24 cellular contexts compared by ENCODE assay signal in the genomic region with DNA sequence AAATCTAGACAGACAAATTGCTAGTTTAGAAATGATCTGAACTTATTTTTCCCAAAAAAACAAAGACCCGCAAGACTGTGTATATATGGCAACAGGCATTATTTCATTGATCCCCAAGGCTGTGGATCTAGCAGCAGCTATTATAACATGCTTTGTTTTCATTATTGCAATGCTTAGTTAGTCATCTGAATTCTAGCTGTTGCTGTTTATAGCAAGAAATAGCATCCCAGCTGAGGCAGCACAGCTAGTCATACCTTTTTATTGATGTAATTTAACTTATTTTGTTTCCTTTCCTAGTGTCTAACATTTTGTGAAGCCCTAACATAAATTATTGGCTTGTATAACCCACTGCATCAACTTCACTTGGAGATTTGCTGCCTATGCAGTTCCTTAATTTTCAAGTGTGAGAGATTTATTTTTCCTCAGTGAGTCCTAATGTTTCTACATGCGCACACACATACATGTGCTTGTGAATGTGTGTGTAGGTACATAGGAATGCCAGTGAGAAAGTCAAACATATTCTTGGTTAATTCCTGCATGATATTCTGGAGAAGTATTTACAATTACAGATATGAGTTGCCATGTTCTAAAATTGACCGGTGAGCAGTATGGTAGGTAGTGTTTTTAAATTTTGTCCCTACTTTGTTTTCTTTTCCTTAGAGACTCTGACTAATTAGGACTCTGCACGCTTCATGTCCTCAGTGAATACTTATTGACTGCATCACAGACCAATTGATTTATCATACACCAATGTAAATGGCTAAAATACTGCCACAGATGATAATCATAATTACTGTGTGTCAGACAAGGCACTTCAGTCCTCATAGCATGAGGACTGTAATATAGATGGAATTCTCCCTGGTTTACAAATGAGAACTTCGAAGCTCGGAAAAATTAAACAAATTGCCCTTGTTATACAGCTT.
DNase-seq lines count a peak whose midpoint lies in the region; ATAC-seq and TF ChIP-seq lines count a peak whose summit lies in the region.
"Had no signal": no experiment of that assay in that cellular context is flagged by ENCODE, and none has a peak within 500 bp of the region (broad histone marks: within the 10 kb centered on the region; RNA-seq: fewer than 3 reads in every experiment).

No MANE protein-coding gene starts in this region.

- no peaks in the 10 kb centered on the region for H3K36me3 ChIP-seq in fibroblast of lung (ENCODE audit: control insufficient read depth, insufficient read depth, low read length)
- H3K36me3 ChIP-seq: ascending aorta, BE2C, right atrium auricular region, vagina had no signal

- H3K4me1 ChIP-seq in fibroblast of lung (ENCODE audit: control insufficient read depth, extremely low read depth, insufficient read depth, low read length): peaks cover 11% of the 10 kb centered on the region
- H3K4me1 ChIP-seq: Peyer's patch had no signal

- TF ChIP-seq CTCF in AG10803 (conservative IDR thresholded peaks at IDR 0.05; ENCODE audit: low read length): no peak
- no peak for TF ChIP-seq CTCF in fibroblast of lung (conservative IDR thresholded peaks at IDR 0.05 in 1 of 2, IDR thresholded peaks at IDR 0.05 in 1 of 2; ENCODE audit: low read depth in 1 of 2, low read length in 2 of 2)
- no peak for TF ChIP-seq CTCF in osteocyte (IDR thresholded peaks at IDR 0.05)

- H3K27ac Mint-ChIP-seq in osteocyte (ENCODE audit: unreplicated experiment): peak overlapping the region; percentile 64
- H3K27ac Mint-ChIP-seq in stimulated activated naive CD8-positive, alpha-beta T cell treated with anti-CD3 and anti-CD28 coated beads, Interleukin-15, amount 100 ng/mL, for 72 hours: no peak overlapping the region
- H3K27ac Mint-ChIP-seq: dendritic cell treated with granulocyte-macrophage colony-stimulating factor and Interleukin-4, amounts not matched to agents 40 ng/mL and 50 ng/mL, for 4 days had no signal

- no peak overlapping the region for H3K27ac ChIP-seq in fibroblast of lung (ENCODE audit: insufficient read depth, low read length)
- H3K27ac ChIP-seq: ascending aorta, hepatocyte, Peyer's patch, right atrium auricular region, vagina had no signal

- H3K9me3 Mint-ChIP-seq in osteocyte (ENCODE audit: unreplicated experiment): peaks cover 16% of the 10 kb centered on the region
- H3K9me3 Mint-ChIP-seq in stimulated activated naive CD8-positive, alpha-beta T cell treated with anti-CD3 and anti-CD28 coated beads, Interleukin-15, amount 100 ng/mL, for 72 hours: peaks cover 14 to 29% of the 10 kb centered on the region in 2 donors

- H3K4me1 Mint-ChIP-seq in osteocyte (ENCODE audit: unreplicated experiment): peaks cover 33% of the 10 kb centered on the region
- no peaks in the 10 kb centered on the region for H3K4me1 Mint-ChIP-seq in stimulated activated naive CD8-positive, alpha-beta T cell treated with anti-CD3 and anti-CD28 coated beads, Interleukin-15, amount 100 ng/mL, for 72 hours

- peaks cover 23% of the 10 kb centered on the region for H3K36me3 Mint-ChIP-seq in osteocyte (ENCODE audit: unreplicated experiment)

- no peak overlapping the region for H2AFZ ChIP-seq in fibroblast of lung (ENCODE audit: low read length)
- H2AFZ ChIP-seq: hepatocyte had no signal

- no peaks in the 10 kb centered on the region for H3K9me3 ChIP-seq in fibroblast of lung (ENCODE audit: control insufficient read depth, insufficient read depth, low read depth, low read length)
- H3K9me3 ChIP-seq: BE2C, Peyer's patch had no signal

- H3K79me2 ChIP-seq in fibroblast of lung (ENCODE audit: control insufficient read depth, insufficient read depth, low read length): no peaks in the 10 kb centered on the region
- H3K79me2 ChIP-seq: hepatocyte had no signal

- DNase-seq in AG10803 (ENCODE audit: low read depth) (peak; percentile 67), LHCN-M2 (ENCODE audit: low read depth) (peak; percentile 64), fibroblast of lung (ENCODE audit: low read depth in 2 of 2) (peak; percentile 71 to 73), osteocyte (ENCODE audit: extremely low spot score, unreplicated experiment) (no peak), GM19238 (ENCODE audit: insufficient read length, low spot score) (no peak), GDM1 (lab: John Stamatoyannopoulos, UW) (no peak)
- DNase-seq in stimulated activated naive CD8-positive, alpha-beta T cell treated with anti-CD3 and anti-CD28 coated beads, Interleukin-15, amount 100 ng/mL, for 72 hours: no peak
- DNase-seq: activated CD4-positive, alpha-beta T cell treated with anti-CD3 and anti-CD28 coated beads, Interleukin-2, amount 50 U/mL, for 1 hour; BE2C; erythroblast; KG1; NCI-H1092 treated with DMSO at 0.1 percent for 48 hours; NCI-H2171; NCI-H82; Peyer's patch; stimulated activated CD4-positive, alpha-beta T cell treated with anti-CD3 and anti-CD28 coated beads, Interleukin-1b, Interleukin-23, amount 100 ng/mL, for 48 hours had no signal

- no peaks in the 10 kb centered on the region for H3K27me3 Mint-ChIP-seq in osteocyte (ENCODE audit: unreplicated experiment)
- no peaks in the 10 kb centered on the region for H3K27me3 Mint-ChIP-seq in stimulated activated naive CD8-positive, alpha-beta T cell treated with anti-CD3 and anti-CD28 coated beads, Interleukin-15, amount 100 ng/mL, for 72 hours
- H3K27me3 Mint-ChIP-seq: dendritic cell treated with granulocyte-macrophage colony-stimulating factor and Interleukin-4, amounts not matched to agents 40 ng/mL and 50 ng/mL, for 4 days; memory B cell had no signal

- no peaks in the 10 kb centered on the region for H4K20me1 ChIP-seq in fibroblast of lung (ENCODE audit: control insufficient read depth, extremely low read depth, insufficient read depth, low read length)

- no peaks in the 10 kb centered on the region for H3K27me3 ChIP-seq in fibroblast of lung (ENCODE audit: control insufficient read depth, insufficient read depth, low read length)
- H3K27me3 ChIP-seq: ascending aorta, BE2C, hepatocyte, Peyer's patch, right atrium auricular region, vagina had no signal

- no peak for ATAC-seq in stimulated activated naive CD8-positive, alpha-beta T cell treated with anti-CD3 and anti-CD28 coated beads, Interleukin-15, amount 100 ng/mL, for 72 hours
- ATAC-seq in GM19463 (IDR thresholded peaks at IDR 0.05; ENCODE audit: unreplicated experiment): no peak
- ATAC-seq: SK-N-SH treated with all-trans-retinoic acid at 6 μM for 48 hours had no signal

- H3K4me3 Mint-ChIP-seq in osteocyte (ENCODE audit: unreplicated experiment): no peak overlapping the region
- no peak overlapping the region for H3K4me3 Mint-ChIP-seq in stimulated activated naive CD8-positive, alpha-beta T cell treated with anti-CD3 and anti-CD28 coated beads, Interleukin-15, amount 100 ng/mL, for 72 hours
- H3K4me3 Mint-ChIP-seq: dendritic cell treated with granulocyte-macrophage colony-stimulating factor and Interleukin-4, amounts not matched to agents 40 ng/mL and 50 ng/mL, for 4 days; memory B cell had no signal

- no peak overlapping the region for H3K9ac ChIP-seq in fibroblast of lung (ENCODE audit: insufficient read depth, low read length)

- H3K4me3 ChIP-seq in AG10803 (ENCODE audit: low read length) (no peak overlapping the region), fibroblast of lung (replicated peaks in 1 of 4; ENCODE audit: control extremely low read depth in 1 of 4, insufficient read depth in 1 of 4, low read depth in 3 of 4, low read length in 4 of 4) (no peak overlapping the region)
- H3K4me3 ChIP-seq: ascending aorta, hepatocyte, Peyer's patch, right atrium auricular region, vagina had no signal

- H3K4me2 ChIP-seq in fibroblast of lung (ENCODE audit: extremely low read depth, insufficient read depth, low read length): peak overlapping the region; percentile 54
- H3K4me2 ChIP-seq: hepatocyte had no signal

Comparison
In these comparisons a context has a peak if more than half of its experiments do, and no peak if none do; other contexts are left out.
1. DNase-seq: peak in AG10803 (single experiment), LHCN-M2 (single experiment) and fibroblast of lung (2 of 2); none in osteocyte (single experiment), stimulated activated naive CD8-positive, alpha-beta T cell treated with anti-CD3 and anti-CD28 coated beads, Interleukin-15, amount 100 ng/mL, for 72 hours (0 of 2), GM19238 (single experiment) and GDM1 (single experiment).